8 cellular contexts compared by ENCODE assay signal in the genomic region with DNA sequence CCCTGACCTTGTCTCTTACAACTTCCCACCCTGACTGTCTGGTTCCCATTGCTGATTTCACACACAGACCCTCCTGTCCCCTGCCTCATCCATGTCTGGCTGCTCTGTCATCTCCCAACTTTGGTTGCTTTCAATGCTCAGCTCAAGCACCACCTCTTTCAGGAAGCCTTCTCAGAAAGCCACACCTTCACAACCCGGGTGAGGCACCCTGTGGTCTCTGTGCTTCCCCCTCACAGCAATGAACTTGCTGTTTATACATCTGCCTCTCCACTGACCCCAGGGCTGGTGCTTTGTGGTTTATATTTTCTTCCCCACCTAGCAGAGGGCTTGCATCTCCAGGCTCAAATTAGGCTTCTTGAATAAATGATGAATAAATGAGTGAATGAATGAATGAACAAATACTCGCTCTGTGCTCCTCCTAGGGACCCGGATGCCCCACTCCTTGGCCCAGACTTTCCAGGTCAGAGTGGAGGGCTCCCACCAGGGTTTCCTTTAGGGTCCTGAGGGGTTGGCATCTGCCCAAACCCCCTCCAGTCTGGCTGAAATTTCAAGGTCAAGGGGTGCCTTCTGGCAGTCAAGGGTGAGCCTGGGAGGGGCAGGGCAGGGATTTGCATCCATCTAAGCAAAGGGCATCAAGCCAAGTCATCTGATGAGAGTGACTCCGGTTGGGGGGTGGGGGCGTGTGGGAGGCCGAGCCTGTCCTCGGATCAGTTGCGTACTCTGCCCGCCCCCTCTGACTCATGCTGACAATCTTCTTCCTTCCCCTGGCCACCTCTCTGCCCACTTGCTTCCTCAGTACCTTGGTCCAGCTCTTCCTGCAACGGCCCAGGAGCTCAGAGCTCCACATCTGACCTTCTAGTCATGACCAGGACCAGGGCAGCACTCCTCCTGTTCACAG. TPM values are rescaled to one million over a fixed set of nuclear protein-coding genes. Genes with fewer than 3 reads are reported as not detected.
DNase-seq lines count a peak whose midpoint lies in the region; ATAC-seq and TF ChIP-seq lines count a peak whose summit lies in the region.

A gene (plus strand): TSS at position 783 of the 898 bp plus-strand sequence. CDS start 79 bp downstream, at position 862.

- peak; percentile 68 for DNase-seq in Ammon's horn (ENCODE audit: low spot score)
- peak; percentile 87 for DNase-seq in activated CD4-positive, alpha-beta T cell treated with anti-CD3 and anti-CD28 coated beads for 48 hours
- peak; percentile 3 to 8 for DNase-seq in fibroblast of lung (ENCODE audit: low read depth in 2 of 2)
- peak; percentile 92 for DNase-seq in posterior vena cava (ENCODE audit: low spot score)
- no peak for DNase-seq in mesenchymal stem cell
- no peak for DNase-seq in NCI-H146 (lab: John Stamatoyannopoulos, UW)

- no peaks in the 10 kb centered on the region for H3K9me3 ChIP-seq in fibroblast of lung (ENCODE audit: control insufficient read depth, insufficient read depth, low read depth, low read length)
- no peaks in the 10 kb centered on the region for H3K9me3 ChIP-seq in mesenchymal stem cell (ENCODE audit: control insufficient read depth, low read length)

- H3K4ac ChIP-seq in mesenchymal stem cell (ENCODE audit: low read depth in 1 of 2, low read length in 2 of 2): no peak within 1 kb of the TSS

- no peak within 1 kb of the TSS for H2BK15ac ChIP-seq in mesenchymal stem cell (ENCODE audit: low read depth, poor library complexity, severe bottlenecking)

- no peak within 1 kb of the TSS for H4K8ac ChIP-seq in mesenchymal stem cell (ENCODE audit: low read length)

- intact Hi-C loops in posterior vena cava (cut with DNase I): no loop called here

- TF ChIP-seq CTCF in fibroblast of lung (conservative IDR thresholded peaks at IDR 0.05 in 1 of 2, IDR thresholded peaks at IDR 0.05 in 1 of 2; ENCODE audit: low read depth in 1 of 2, low read length in 2 of 2): no peak

- no peak within 1 kb of the TSS for H3K18ac ChIP-seq in mesenchymal stem cell (ENCODE audit: low read depth in 1 of 2, low read length in 2 of 2)

- H3K27me3 ChIP-seq in fibroblast of lung (ENCODE audit: control insufficient read depth, insufficient read depth, low read length): no peaks in the 10 kb centered on the region
- H3K27me3 ChIP-seq in mesenchymal stem cell (ENCODE audit: control insufficient read depth in 1 of 2, insufficient read depth in 1 of 2, low read length in 2 of 2): peaks cover 0 to 4% of the 10 kb centered on the region in 2 experiments

- H2BK12ac ChIP-seq in mesenchymal stem cell (ENCODE audit: low read length in 2 of 2): no peak within 1 kb of the TSS

- no peak within 1 kb of the TSS for H3K23ac ChIP-seq in mesenchymal stem cell (ENCODE audit: low read length in 2 of 2)

- H3K36me3 ChIP-seq in fibroblast of lung (ENCODE audit: control insufficient read depth, insufficient read depth, low read length) (no peaks in the 10 kb centered on the region), mesenchymal stem cell (ENCODE audit: control insufficient read depth in 1 of 2, insufficient read depth in 2 of 2, low read depth in 1 of 2, low read length in 2 of 2) (no peaks in the 10 kb centered on the region)

- H2BK120ac ChIP-seq in mesenchymal stem cell (ENCODE audit: low read depth, low read length): no peak within 1 kb of the TSS

- no peaks in the 10 kb centered on the region for H3K4me1 ChIP-seq in fibroblast of lung (ENCODE audit: control insufficient read depth, extremely low read depth, insufficient read depth, low read length)
- peaks cover 3% of the 10 kb centered on the region for H3K4me1 ChIP-seq in mesenchymal stem cell (ENCODE audit: control insufficient read depth, insufficient read depth, low read depth, low read length)

- no peak within 1 kb of the TSS for H3K27ac ChIP-seq in fibroblast of lung (ENCODE audit: insufficient read depth, low read length)
- no peak within 1 kb of the TSS for H3K27ac ChIP-seq in mesenchymal stem cell (ENCODE audit: low read length, poor library complexity, severe bottlenecking)

- H3K4me2 ChIP-seq in fibroblast of lung (ENCODE audit: extremely low read depth, insufficient read depth, low read length) (no peak within 1 kb of the TSS), mesenchymal stem cell (ENCODE audit: low read length, poor library complexity, severe bottlenecking) (no peak within 1 kb of the TSS)

- 43% methylated on average over 8 of the region's 10 CpGs for WGBS in mesenchymal stem cell

- no peak within 1 kb of the TSS for H4K91ac ChIP-seq in mesenchymal stem cell (ENCODE audit: low read length)

- H3K14ac ChIP-seq in mesenchymal stem cell (ENCODE audit: low read length in 2 of 2): no peak within 1 kb of the TSS

- H3K4me3 ChIP-seq in fibroblast of lung (replicated peaks in 1 of 4; ENCODE audit: control extremely low read depth in 1 of 4, insufficient read depth in 1 of 4, low read depth in 3 of 4, low read length in 4 of 4): no peak within 1 kb of the TSS
- H3K4me3 ChIP-seq in mesenchymal stem cell (ENCODE audit: insufficient read depth in 1 of 2, low read depth in 1 of 2, low read length in 2 of 2): no peak within 1 kb of the TSS

- H2AFZ ChIP-seq in fibroblast of lung (ENCODE audit: low read length): no peak within 1 kb of the TSS
- H2AFZ ChIP-seq in mesenchymal stem cell (ENCODE audit: low read depth, low read length): no peak within 1 kb of the TSS

- no peaks in the 10 kb centered on the region for H4K20me1 ChIP-seq in fibroblast of lung (ENCODE audit: control insufficient read depth, extremely low read depth, insufficient read depth, low read length)

- H3K79me1 ChIP-seq in mesenchymal stem cell (replicated peaks; ENCODE audit: low read length, poor library complexity, severe bottlenecking): no peaks in the 10 kb centered on the region

- peak; percentile 80 for ATAC-seq in GM19438 (IDR thresholded peaks at IDR 0.05; ENCODE audit: low read depth, unreplicated experiment)
- ATAC-seq in HG03571 (IDR thresholded peaks at IDR 0.05; ENCODE audit: unreplicated experiment): peak; percentile 65

- no peak within 1 kb of the TSS for H3K9ac ChIP-seq in fibroblast of lung (ENCODE audit: insufficient read depth, low read length)
- H3K9ac ChIP-seq in mesenchymal stem cell (ENCODE audit: low read length): no peak within 1 kb of the TSS

- no peak within 1 kb of the TSS for H2BK5ac ChIP-seq in mesenchymal stem cell (ENCODE audit: low read depth, low read length, poor library complexity, severe bottlenecking)

- H2AK5ac ChIP-seq in mesenchymal stem cell (ENCODE audit: low read length, severe bottlenecking): no peak within 1 kb of the TSS

- no peaks in the 10 kb centered on the region for H3K79me2 ChIP-seq in fibroblast of lung (ENCODE audit: control insufficient read depth, insufficient read depth, low read length)

RNA-seq across cellular contexts. Expression of the gene that starts here (rescaled TPM):
- total RNA-seq in fibroblast of lung (under 0.01 TPM in 2 replicates), posterior vena cava (10 to 100 TPM; 13.4 to 15.2 TPM)
- polyA plus RNA-seq in fibroblast of lung: not detected in 2 replicates
- not detected in 2 replicates for polyA plus RNA-seq in fibroblast of lung (2012)
- not detected in 2 replicates for polyA minus RNA-seq in fibroblast of lung (ENCODE audit: low replicate concordance)
- not detected for polyA plus RNA-seq in mesenchymal stem cell (2013, experiment 1 of 2)
- not detected for polyA plus RNA-seq in mesenchymal stem cell (2013, experiment 2 of 2)

Comparison
In these comparisons a context has a peak if more than half of its experiments do, and no peak if none do; other contexts are left out.
1. RNA of the gene that starts here (total RNA-seq): 13.4 to 15.2 TPM in posterior vena cava; under 0.01 TPM in fibroblast of lung; every median in the first group is over 10 times any median in the second.
2. Peak in DNase-seq in fibroblast of lung; RNA of the gene not detected or under 1 TPM.
3. DNase-seq: peak in Ammon's horn (single experiment), activated CD4-positive, alpha-beta T cell treated with anti-CD3 and anti-CD28 coated beads for 48 hours (single experiment) and posterior vena cava (single experiment); none in mesenchymal stem cell (single experiment) and NCI-H146 (single experiment).